ENCODE assay signal across 25 cellular contexts in genomic region chr5:60896991-60897390, GRCh38.
"Had no signal": no experiment of that assay in that cellular context is flagged by ENCODE, and none has a peak within 500 bp of the region (broad histone marks: within the 10 kb centered on the region; RNA-seq: fewer than 3 reads in every experiment).

No MANE protein-coding gene starts in this region.

- H3K4me3 Mint-ChIP-seq: natural killer cell; nephron; neural crest cell; stimulated activated effector memory CD8-positive, alpha-beta T cell treated with anti-CD3 and anti-CD28 coated beads, Interleukin-12 subunit alpha, Interleukin-12 subunit beta, amount 100 ng/mL, for 72 hours; stimulated activated naive B cell treated with anti-CD40 and anti-IgM and Interleukin-4, amounts not matched to agents 10 μg/mL and 1 μg/mL and 100 μg/mL, for 72 hours; stimulated activated naive CD8-positive, alpha-beta T cell treated with anti-CD3 and anti-CD28 coated beads, Interleukin-15, Interleukin-2, amounts not matched to agents 100 ng/mL and 50 ng/mL, for 24 hours had no signal

- H3K27ac Mint-ChIP-seq: natural killer cell; nephron; progenitor cell of endocrine pancreas; stimulated activated effector memory CD8-positive, alpha-beta T cell treated with anti-CD3 and anti-CD28 coated beads, Interleukin-12 subunit alpha, Interleukin-12 subunit beta, amount 100 ng/mL, for 72 hours; stimulated activated naive B cell treated with anti-CD40 and anti-IgM and Interleukin-4, amounts not matched to agents 10 μg/mL and 1 μg/mL and 100 μg/mL, for 72 hours; stimulated activated naive CD8-positive, alpha-beta T cell treated with anti-CD3 and anti-CD28 coated beads, Interleukin-15, Interleukin-2, amounts not matched to agents 100 ng/mL and 50 ng/mL, for 24 hours had no signal

- H3K27me3 Mint-ChIP-seq: progenitor cell of endocrine pancreas; stimulated activated naive B cell treated with anti-CD40 and anti-IgM and Interleukin-4, amounts not matched to agents 10 μg/mL and 1 μg/mL and 100 μg/mL, for 72 hours; stimulated activated naive CD8-positive, alpha-beta T cell treated with anti-CD3 and anti-CD28 coated beads, Interleukin-15, Interleukin-2, amounts not matched to agents 100 ng/mL and 50 ng/mL, for 24 hours had no signal

- DNase-seq: natural killer cell; nucleus accumbens; ovary; posterior cingulate gyrus; psoas muscle; right cardiac atrium; right lobe of liver; sigmoid colon; small intestine; stimulated activated CD4-positive, alpha-beta T cell treated with anti-CD3 and anti-CD28 coated beads, Interleukin-15, amount 100 ng/mL, for 24 hours; stimulated activated CD4-positive, alpha-beta T cell treated with anti-CD3 and anti-CD28 coated beads, Interleukin-2, amount 100 ng/mL, for 24 hours; stimulated activated CD4-positive, alpha-beta T cell treated with anti-CD3 and anti-CD28 coated beads, Interleukin-2, amount 100 ng/mL, for 48 hours; stimulated activated CD4-positive, alpha-beta T cell treated with anti-CD3 and anti-CD28 coated beads, Interleukin-4, amount 100 ng/mL, for 24 hours; stimulated activated naive B cell treated with anti-CD40 and anti-IgM and Interleukin-4, amounts not matched to agents 10 μg/mL and 1 μg/mL and 100 μg/mL, for 72 hours; stimulated activated naive CD4-positive, alpha-beta T cell treated with Interleukin-2 at 50 U/mL for 16 hours; stomach; thyroid gland; trophoblast cell; upper lobe of left lung had no signal

- H3K4me1 Mint-ChIP-seq: natural killer cell; nephron; neural crest cell; stimulated activated effector memory CD8-positive, alpha-beta T cell treated with anti-CD3 and anti-CD28 coated beads, Interleukin-12 subunit alpha, Interleukin-12 subunit beta, amount 100 ng/mL, for 72 hours had no signal

- H3K36me3 Mint-ChIP-seq: natural killer cell had no signal

- ATAC-seq: natural killer cell; psoas muscle; right cardiac atrium; right lobe of liver; stimulated activated effector memory CD8-positive, alpha-beta T cell treated with anti-CD3 and anti-CD28 coated beads, Interleukin-12 subunit alpha, Interleukin-12 subunit beta, amount 100 ng/mL, for 72 hours; stimulated activated naive B cell treated with anti-CD40 and anti-IgM and Interleukin-4, amounts not matched to agents 10 μg/mL and 1 μg/mL and 100 μg/mL, for 72 hours had no signal

- FAIRE-seq: small intestine, urothelium cell line had no signal

- H3K9me3 Mint-ChIP-seq: natural killer cell; nephron; neural crest cell; stimulated activated naive CD8-positive, alpha-beta T cell treated with anti-CD3 and anti-CD28 coated beads, Interleukin-15, Interleukin-2, amounts not matched to agents 100 ng/mL and 50 ng/mL, for 24 hours had no signal
